ENCODE assay signal across 14 cellular contexts in the genomic region with DNA sequence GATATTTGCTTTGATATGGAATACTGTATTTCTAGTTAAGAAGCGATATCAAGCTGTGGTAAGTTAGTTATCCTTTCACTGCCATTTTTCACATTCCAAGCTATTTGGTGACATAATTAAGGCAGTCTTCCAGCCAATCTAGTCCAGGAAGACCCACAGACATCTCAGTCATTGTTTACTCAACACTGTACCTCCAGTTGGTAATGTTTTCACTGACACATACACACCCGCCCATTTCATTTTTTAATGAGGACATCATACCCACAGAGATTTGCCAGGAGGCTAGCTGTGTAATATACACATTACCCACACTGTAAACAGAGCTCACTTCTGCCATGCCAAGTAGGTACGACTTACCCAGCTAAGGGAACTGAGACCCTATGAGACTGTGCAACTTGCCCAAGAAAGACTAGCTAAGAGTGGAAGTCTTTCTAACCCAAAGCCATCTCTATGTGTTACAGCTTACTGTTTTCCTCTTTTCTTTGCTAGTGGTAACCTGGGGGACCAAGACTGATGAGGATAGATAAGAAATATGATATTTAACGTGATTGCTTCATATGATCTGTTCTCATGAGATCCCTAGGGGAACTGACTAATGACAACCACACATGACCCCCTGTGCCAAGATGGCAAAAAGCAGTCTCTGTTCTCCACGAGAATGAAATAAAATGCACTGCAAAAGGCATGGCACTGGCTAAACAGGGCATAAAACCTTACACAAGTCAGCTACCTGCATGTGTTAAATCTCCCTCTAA.
DNase-seq lines count a peak whose midpoint lies in the region; ATAC-seq, FAIRE-seq and TF ChIP-seq lines count a peak whose summit lies in the region.
"Had no signal": no experiment of that assay in that cellular context is flagged by ENCODE, and none has a peak within 500 bp of the region (broad histone marks: within the 10 kb centered on the region; RNA-seq: fewer than 3 reads in every experiment).

No MANE protein-coding gene starts in this region.

- H3K27ac Mint-ChIP-seq in astrocyte (ENCODE audit: unreplicated experiment) = peak overlapping the region; percentile 68
- H3K27ac Mint-ChIP-seq: CD4-positive, CD25-positive, alpha-beta regulatory T cell had no signal

- intact Hi-C loops in psoas muscle (cut with DNase I) (no loop called here), esophagus squamous epithelium (cut with DNase I) (no loop called here)

- ATAC-seq in GM18519 (IDR thresholded peaks at IDR 0.05; ENCODE audit: low FRiP score, unreplicated experiment) (no peak), psoas muscle (no peak)

- H3K9me3 ChIP-seq in astrocyte (ENCODE audit: insufficient read depth, low read depth, low read length) (no peaks in the 10 kb centered on the region), psoas muscle (no peaks in the 10 kb centered on the region), esophagus squamous epithelium (no peaks in the 10 kb centered on the region)
- H3K9me3 ChIP-seq: tibial artery had no signal

- FAIRE-seq in astrocyte (lab: Jason Lieb, UNC) = peak; percentile 99

- peak overlapping the region; percentile 42 for H3K4me2 ChIP-seq in astrocyte (ENCODE audit: low read length)

- DNase-seq in AG08396 (ENCODE audit: low spot score) (peak; percentile 67), HT1080 (ENCODE audit: low read depth) (peak; percentile 88), astrocyte (ENCODE audit: low read depth) (peak; percentile 97), iris pigment epithelial cell (ENCODE audit: low read depth) (peak; percentile 95), psoas muscle (no peak), esophagus squamous epithelium (lab: John Stamatoyannopoulos, UW) (no peak), caudate nucleus (lab: John Stamatoyannopoulos, UW) (no peak)
- DNase-seq: activated CD4-positive, alpha-beta T cell treated with anti-CD3 and anti-CD28 coated beads, Interleukin-2, amount 50 U/mL, for 48 hours; activated naive CD4-positive, alpha-beta T cell; CD4-positive, CD25-positive, alpha-beta regulatory T cell; midbrain; NCI-H524 treated with DMSO at 0.1 percent for 48 hours; tibial artery had no signal

- H3K27ac ChIP-seq in astrocyte (ENCODE audit: low read depth, low read length) (peak overlapping the region; percentile 91), psoas muscle (no peak overlapping the region), esophagus squamous epithelium (no peak overlapping the region), caudate nucleus (ENCODE audit: low read depth, low read length) (no peak overlapping the region)
- H3K27ac ChIP-seq: tibial artery had no signal

- peaks cover 52% of the 10 kb centered on the region for H3K4me1 Mint-ChIP-seq in astrocyte (ENCODE audit: low read depth, unreplicated experiment)
- H3K4me1 Mint-ChIP-seq: CD4-positive, CD25-positive, alpha-beta regulatory T cell had no signal

- H3K4me3 Mint-ChIP-seq in astrocyte (ENCODE audit: unreplicated experiment) = no peak overlapping the region
- H3K4me3 Mint-ChIP-seq: CD4-positive, CD25-positive, alpha-beta regulatory T cell had no signal

- H3K4me1 ChIP-seq in astrocyte (ENCODE audit: insufficient read depth, low read length) (peaks cover 46% of the 10 kb centered on the region), psoas muscle (no peaks in the 10 kb centered on the region), esophagus squamous epithelium (no peaks in the 10 kb centered on the region)
- H3K4me1 ChIP-seq: tibial artery had no signal

- H3K36me3 ChIP-seq in astrocyte (ENCODE audit: insufficient read depth, low read length) = no peaks in the 10 kb centered on the region
- H3K36me3 ChIP-seq in psoas muscle (ENCODE audit: insufficient read depth in 1 of 2, low read depth in 1 of 2) = no peaks in the 10 kb centered on the region
- no peaks in the 10 kb centered on the region for H3K36me3 ChIP-seq in esophagus squamous epithelium
- H3K36me3 ChIP-seq: tibial artery had no signal

- H3K79me2 ChIP-seq in astrocyte (ENCODE audit: insufficient read depth, low read length) = no peaks in the 10 kb centered on the region

- H3K9ac ChIP-seq in astrocyte (ENCODE audit: low read length) = peak overlapping the region; percentile 67

- no peaks in the 10 kb centered on the region for H4K20me1 ChIP-seq in astrocyte (ENCODE audit: insufficient read depth, low read length)

- H3K27me3 ChIP-seq in astrocyte (ENCODE audit: insufficient read depth, low read length) (no peaks in the 10 kb centered on the region), psoas muscle (ENCODE audit: insufficient read depth in 3 of 3, low read length in 2 of 3) (peaks cover 0 to 9% (median 4%) of the 10 kb centered on the region in 3 donors), esophagus squamous epithelium (no peaks in the 10 kb centered on the region)
- H3K27me3 ChIP-seq: tibial artery had no signal

- TF ChIP-seq POLR2A in esophagus squamous epithelium (IDR thresholded peaks at IDR 0.05) = no peak

- no peaks in the 10 kb centered on the region for H3K9me3 Mint-ChIP-seq in astrocyte (ENCODE audit: unreplicated experiment)

- 45 to 58% (median 49%) methylated on average over 5 of the region's 5 CpGs for WGBS in psoas muscle, 3 donors
- WGBS in esophagus squamous epithelium, 2 donors = 60% methylated on average over 5 of the region's 5 CpGs

- peaks cover 2% of the 10 kb centered on the region for H3K36me3 Mint-ChIP-seq in astrocyte (ENCODE audit: low read depth, unreplicated experiment)
- H3K36me3 Mint-ChIP-seq: CD4-positive, CD25-positive, alpha-beta regulatory T cell had no signal

- H3K4me3 ChIP-seq in astrocyte (ENCODE audit: insufficient read depth, low read depth, low read length) (no peak overlapping the region), psoas muscle (no peak overlapping the region), esophagus squamous epithelium (no peak overlapping the region)
- H3K4me3 ChIP-seq: tibial artery had no signal

- no peaks in the 10 kb centered on the region for H3K27me3 Mint-ChIP-seq in astrocyte (ENCODE audit: low read depth, unreplicated experiment)
- H3K27me3 Mint-ChIP-seq: CD4-positive, CD25-positive, alpha-beta regulatory T cell had no signal

- no peak overlapping the region for H2AFZ ChIP-seq in astrocyte (ENCODE audit: low read depth, low read length)

- no peak for TF ChIP-seq CTCF in astrocyte (IDR thresholded peaks at IDR 0.05; ENCODE audit: insufficient read depth, low read depth, low read length)
- no peak for TF ChIP-seq CTCF in psoas muscle (IDR thresholded peaks at IDR 0.05)
- no peak for TF ChIP-seq CTCF in esophagus squamous epithelium (IDR thresholded peaks at IDR 0.05)

Comparison
In these comparisons a context has a peak if more than half of its experiments do, and no peak if none do; other contexts are left out.
1. DNase-seq: peak in AG08396 (single experiment), HT1080 (single experiment), astrocyte (single experiment) and iris pigment epithelial cell (single experiment); none in psoas muscle (0 of 2), esophagus squamous epithelium (single experiment) and caudate nucleus (0 of 61).